In the genomic region with DNA sequence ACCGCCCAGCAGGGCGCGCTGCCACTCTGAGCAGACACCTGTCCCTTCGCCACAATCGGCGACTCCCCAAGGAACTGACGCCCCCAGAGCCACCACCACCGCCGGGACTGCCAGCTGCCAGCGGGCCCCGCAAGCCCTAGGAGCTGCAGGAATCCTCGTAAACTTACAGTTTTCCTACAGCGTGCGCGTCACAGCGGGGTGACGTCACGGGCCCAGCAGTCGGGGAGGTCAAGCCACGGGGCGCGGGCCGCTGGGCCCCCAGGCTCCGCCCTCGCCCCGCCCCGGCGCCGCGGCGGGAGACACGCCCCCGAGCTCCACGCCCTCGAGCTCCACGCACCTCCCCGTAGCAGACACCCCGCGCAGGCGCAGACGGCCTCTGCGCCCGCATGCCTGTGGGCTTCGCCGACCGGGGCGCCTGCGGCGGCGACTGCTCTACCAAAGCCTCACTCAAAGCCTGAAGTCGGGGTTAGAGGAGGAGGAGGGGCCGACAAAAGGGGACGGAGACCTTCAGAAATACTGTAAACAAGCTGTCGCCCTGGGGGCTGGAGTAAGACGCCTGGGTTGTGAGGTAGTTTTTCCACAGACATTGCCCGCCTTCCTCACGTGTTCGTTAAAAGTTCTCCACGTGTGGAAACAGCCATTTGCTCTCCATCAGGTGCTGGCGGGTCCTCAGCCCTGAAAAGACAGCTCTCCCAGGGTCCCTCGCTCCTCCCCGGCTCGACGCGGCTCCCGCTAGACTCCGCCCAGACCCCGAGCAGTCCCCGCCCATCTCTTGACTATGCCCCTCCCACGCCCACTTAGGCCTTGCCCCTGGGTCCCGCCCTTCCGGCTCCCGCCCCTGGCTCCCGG, we compare ENCODE assay signal across 8 cellular contexts. TPM values are rescaled to one million over a fixed set of nuclear protein-coding genes. Genes with fewer than 3 reads are reported as not detected.
DNase-seq lines count a peak whose midpoint lies in the region; ATAC-seq, FAIRE-seq and TF ChIP-seq lines count a peak whose summit lies in the region.

A gene with protein sequence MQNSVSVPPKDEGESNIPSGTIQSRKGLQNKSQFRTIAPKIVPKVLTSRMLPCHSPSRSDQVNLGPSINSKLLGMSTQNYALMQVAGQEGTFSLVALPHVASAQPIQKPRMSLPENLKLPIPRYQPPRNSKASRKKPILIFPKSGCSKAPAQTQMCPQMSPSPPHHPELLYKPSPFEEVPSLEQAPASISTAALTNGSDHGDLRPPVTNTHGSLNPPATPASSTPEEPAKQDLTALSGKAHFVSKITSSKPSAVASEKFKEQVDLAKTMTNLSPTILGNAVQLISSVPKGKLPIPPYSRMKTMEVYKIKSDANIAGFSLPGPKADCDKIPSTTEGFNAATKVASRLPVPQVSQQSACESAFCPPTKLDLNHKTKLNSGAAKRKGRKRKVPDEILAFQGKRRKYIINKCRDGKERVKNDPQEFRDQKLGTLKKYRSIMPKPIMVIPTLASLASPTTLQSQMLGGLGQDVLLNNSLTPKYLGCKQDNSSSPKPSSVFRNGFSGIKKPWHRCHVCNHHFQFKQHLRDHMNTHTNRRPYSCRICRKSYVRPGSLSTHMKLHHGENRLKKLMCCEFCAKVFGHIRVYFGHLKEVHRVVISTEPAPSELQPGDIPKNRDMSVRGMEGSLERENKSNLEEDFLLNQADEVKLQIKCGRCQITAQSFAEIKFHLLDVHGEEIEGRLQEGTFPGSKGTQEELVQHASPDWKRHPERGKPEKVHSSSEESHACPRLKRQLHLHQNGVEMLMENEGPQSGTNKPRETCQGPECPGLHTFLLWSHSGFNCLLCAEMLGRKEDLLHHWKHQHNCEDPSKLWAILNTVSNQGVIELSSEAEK (minus strand): TSS at position 200 of the 849 bp plus-strand sequence. CDS start 154,831 bp downstream, outside the sequence.

- H3K9me3 ChIP-seq in endodermal cell (ENCODE audit: control insufficient read depth, low read length): no peaks in the 10 kb centered on the region

- H3K27ac ChIP-seq in endodermal cell (ENCODE audit: low read depth, low read length): peak within 1 kb of the TSS; percentile 98

- H3K9ac ChIP-seq in endodermal cell (ENCODE audit: extremely low read depth, low read length, poor library complexity, severe bottlenecking): peak within 1 kb of the TSS; percentile 84

- peak within 1 kb of the TSS; percentile 67 for H3K4me3 Mint-ChIP-seq in endodermal cell

- H3K4me3 ChIP-seq in endodermal cell (ENCODE audit: low read length): peak within 1 kb of the TSS; percentile 90

- H3K4me1 Mint-ChIP-seq in endodermal cell: peaks cover 37% of the 10 kb centered on the region

- TF ChIP-seq CTCF in endodermal cell (conservative IDR thresholded peaks at IDR 0.05): peak; percentile 59

- peak; percentile 95 for FAIRE-seq in HTR-8/SVneo (lab: Jason Lieb, UNC)

- H3K27me3 ChIP-seq in endodermal cell (ENCODE audit: control insufficient read depth, insufficient read depth, low read length, poor library complexity, severe bottlenecking): no peaks in the 10 kb centered on the region

- H3K27ac Mint-ChIP-seq in endodermal cell: peak within 1 kb of the TSS; percentile 95

- WGBS in endodermal cell (ENCODE audit: insufficient coverage in 1 of 2, insufficient read length in 1 of 2), 2 experiments: 0% methylated on average over 10 to 74 of the region's 74 CpGs

- H3K9me3 Mint-ChIP-seq in endodermal cell: peaks cover under 1% of the 10 kb centered on the region

- H3K36me3 ChIP-seq in endodermal cell (ENCODE audit: control insufficient read depth, insufficient read depth, low read length): no peaks in the 10 kb centered on the region

- DNase-seq in D341Med (ENCODE audit: low spot score) (peak; percentile 99), HTR-8/SVneo (ENCODE audit: insufficient read length, low spot score) (peak; percentile 92), NOMO-1 treated with dmso at 0.1 percent for 144 hours (lab: John Stamatoyannopoulos, UW; ENCODE audit: unreplicated experiment) (peak; percentile 95), endodermal cell (peak; percentile 97), midbrain (lab: John Stamatoyannopoulos, UW) (peak; percentile 95)
- DNase-seq in activated CD8-positive, alpha-beta memory T cell treated with anti-CD3 and anti-CD28 coated beads, Interleukin-2, amount 50 U/mL, for 24 hours (ENCODE audit: extremely low read depth): peak; percentile 86
- DNase-seq in stimulated activated CD8-positive, alpha-beta memory T cell treated with anti-CD3 and anti-CD28 coated beads, Interleukin-15, amount 100 ng/mL, for 48 hours (ENCODE audit: low read depth in 2 of 2): peak; percentile 88 to 91

- H3K4me1 ChIP-seq in endodermal cell (ENCODE audit: control insufficient read depth, insufficient read depth, low read length): peaks cover 11% of the 10 kb centered on the region

- ATAC-seq in GM21381 (IDR thresholded peaks at IDR 0.05; ENCODE audit: unreplicated experiment): peak; percentile 85

- H3K27me3 Mint-ChIP-seq in endodermal cell (ENCODE audit: insufficient read depth): peaks cover 8% of the 10 kb centered on the region

- H3K36me3 Mint-ChIP-seq in endodermal cell (ENCODE audit: low read depth): peaks cover 3% of the 10 kb centered on the region

RNA-seq across cellular contexts. Expression of the gene that starts here (rescaled TPM):
- 1 to 10 TPM; 2.6 to 3.0 TPM for total RNA-seq in endodermal cell
- 6.0 TPM for polyA plus RNA-seq in endodermal cell (2013, experiment 1 of 2)
- 5.8 TPM for polyA plus RNA-seq in endodermal cell (2013, experiment 2 of 2)

Comparison
In these comparisons a context has a peak if more than half of its experiments do, and no peak if none do; other contexts are left out.
1. Peak in every context shown above with its lines: DNase-seq, ATAC-seq, H3K4me3 ChIP-seq and H3K27ac ChIP-seq.